Comparison of ENCODE assay signal across 16 cellular contexts in genomic region chr15:74535388-74536084, GRCh38. TPM values are rescaled to one million over a fixed set of nuclear protein-coding genes. Genes with fewer than 3 reads are reported as not detected.
DNase-seq lines count a peak whose midpoint lies in the region; ATAC-seq, FAIRE-seq and TF ChIP-seq lines count a peak whose summit lies in the region.
"Had no signal": no experiment of that assay in that cellular context is flagged by ENCODE, and none has a peak within 500 bp of the region (broad histone marks: within the 10 kb centered on the region; RNA-seq: fewer than 3 reads in every experiment).

No MANE protein-coding gene starts in this region.

- no peak for TF ChIP-seq CTCF in NB4 (IDR thresholded peaks at IDR 0.05; ENCODE audit: low read depth, low read length)
- no peak for TF ChIP-seq CTCF in bronchial epithelial cell (IDR thresholded peaks at IDR 0.05; ENCODE audit: insufficient read depth, low read length, severe bottlenecking)
- TF ChIP-seq CTCF in nephron progenitor cell (IDR thresholded peaks at IDR 0.05) = no peak
- no peak for TF ChIP-seq CTCF in HepG2 (CRISPR knock-in tag; IDR thresholded peaks at IDR 0.05)

- CTCF ChIA-PET in activated CD8-positive, alpha-beta memory T cell treated with anti-CD3 and anti-CD28 coated beads, Interleukin-2, amount 10 ng/mL, durations not matched to agents 7 days and 5 days (lab: Charles Lee) = interaction anchor here (0.8 to 1.6 kb wide), 3 partner anchors 21 to 82 kb away, joined by 3 to 5 read pairs (median 4); no protein-coding TSS in a partner anchor
- CTCF ChIA-PET in HepG2 (lab: Yijun Ruan, JAX; ENCODE audit: low intra/inter-chr PET ratio, low total read pairs) = no interaction called here

- peak; percentile 32 for ATAC-seq in activated CD8-positive, alpha-beta memory T cell treated with anti-CD3 and anti-CD28 coated beads, Interleukin-2, amount 10 ng/mL, durations not matched to agents 7 days and 5 days
- no peak for ATAC-seq in HepG2
- ATAC-seq: body of pancreas, pancreas had no signal

- no peaks in the 10 kb centered on the region for H3K79me2 ChIP-seq in HepG2 (ENCODE audit: insufficient read depth, low read length)

- DNase-seq in activated CD8-positive, alpha-beta memory T cell treated with anti-CD3 and anti-CD28 coated beads, Interleukin-2, amount 10 ng/mL, durations not matched to agents 7 days and 5 days = peak; percentile 44
- DNase-seq in activated CD8-positive, alpha-beta memory T cell treated with anti-CD3 and anti-CD28 coated beads for 24 hours = no peak
- DNase-seq in NB4 (ENCODE audit: low read depth) (peak; percentile 68), bronchial epithelial cell (ENCODE audit: low read depth) (peak; percentile 86), nephron progenitor cell (no peak), HepG2 (ENCODE audit: low spot score) (no peak), occipital lobe (lab: John Stamatoyannopoulos, UW) (no peak), AG08396 (ENCODE audit: low spot score) (no peak)
- DNase-seq: activated CD4-positive, alpha-beta T cell treated with anti-CD3 and anti-CD28 coated beads, Interleukin-2, amount 50 U/mL, for 4 hours; activated gamma-delta T cell treated with Interleukin-2 at 50 U/mL for 16 hours; body of pancreas; NCI-H2029; NCI-H526 treated with DMSO at 0.1 percent for 48 hours; pancreas; T1000 had no signal

- H4K20me1 ChIP-seq in HepG2 (ENCODE audit: insufficient read depth, low read length) = no peaks in the 10 kb centered on the region

- TF ChIP-seq EP300 in HepG2 (IDR thresholded peaks at IDR 0.05; ENCODE audit: low read depth in 2 of 2, low read length in 2 of 2) = no peak
- no peak for TF ChIP-seq EP300 in HepG2 (CRISPR knock-in tag; IDR thresholded peaks at IDR 0.05; ENCODE audit: borderline replicate concordance)

- no peak overlapping the region for H3K27ac ChIP-seq in HepG2 (ENCODE audit: extremely low read length, insufficient read depth, low read length)
- H3K27ac ChIP-seq: body of pancreas, pancreas had no signal

- H3K36me3 Mint-ChIP-seq in activated CD8-positive, alpha-beta memory T cell treated with anti-CD3 and anti-CD28 coated beads, Interleukin-2, amount 10 ng/mL, durations not matched to agents 7 days and 5 days = peaks cover 8% of the 10 kb centered on the region
- no peaks in the 10 kb centered on the region for H3K36me3 Mint-ChIP-seq in nephron progenitor cell (ENCODE audit: low read depth)
- H3K36me3 Mint-ChIP-seq: memory B cell had no signal

- H3K4me3 Mint-ChIP-seq in activated CD8-positive, alpha-beta memory T cell treated with anti-CD3 and anti-CD28 coated beads, Interleukin-2, amount 10 ng/mL, durations not matched to agents 7 days and 5 days = no peak overlapping the region
- no peak overlapping the region for H3K4me3 Mint-ChIP-seq in nephron progenitor cell
- H3K4me3 Mint-ChIP-seq: memory B cell had no signal

- intact Hi-C loops in HepG2 (cut with micrococcal nuclease; ENCODE audit: unreplicated experiment) = no loop called here

- no peak overlapping the region for H3K4me3 ChIP-seq in NB4 (ENCODE audit: low read depth, low read length)
- H3K4me3 ChIP-seq in bronchial epithelial cell (ENCODE audit: low read depth, low read length) = no peak overlapping the region
- H3K4me3 ChIP-seq in HepG2 (replicated peaks in 1 of 3; ENCODE audit: insufficient read depth in 1 of 3, low read depth in 2 of 3, low read length in 3 of 3) = no peak overlapping the region
- H3K4me3 ChIP-seq: body of pancreas, pancreas had no signal

- no peaks in the 10 kb centered on the region for H3K9me3 ChIP-seq in HepG2 (ENCODE audit: low read length)
- H3K9me3 ChIP-seq: body of pancreas, pancreas had no signal

- in situ Hi-C loops in HepG2 (cut with HindIII; ENCODE audit: extremely low pct_ligation_motif_present, low pct_unique_long_range_greater_than_20kb) = no loop called here

- no peak for TF ChIP-seq POLR2A in NB4 (IDR thresholded peaks at IDR 0.05; ENCODE audit: extremely low read depth, insufficient read length)
- TF ChIP-seq POLR2A in HepG2 (IDR thresholded peaks at IDR 0.05; ENCODE audit: insufficient read depth in 1 of 2, low read depth in 2 of 2, low read length in 2 of 2) = no peak

- no TSS peak for BruUV-seq in HepG2 (replicated peaks; lab: Mats Ljungman, UMichigan)

- H3K27me3 ChIP-seq in bronchial epithelial cell (ENCODE audit: control insufficient read depth, insufficient read depth, low read length) = no peaks in the 10 kb centered on the region
- H3K27me3 ChIP-seq in HepG2 (ENCODE audit: control insufficient read depth in 1 of 2, insufficient read depth in 2 of 2, low read length in 2 of 2) = no peaks in the 10 kb centered on the region; a peak in 1 of 5 replicates
- H3K27me3 ChIP-seq: body of pancreas, pancreas had no signal

- no peak for FAIRE-seq in bronchial epithelial cell (lab: Jason Lieb, UNC)
- FAIRE-seq in HepG2 (lab: Jason Lieb, UNC) = no peak
- FAIRE-seq: pancreas had no signal

- H3K9me3 Mint-ChIP-seq in activated CD8-positive, alpha-beta memory T cell treated with anti-CD3 and anti-CD28 coated beads, Interleukin-2, amount 10 ng/mL, durations not matched to agents 7 days and 5 days (ENCODE audit: low read depth) = no peaks in the 10 kb centered on the region
- no peaks in the 10 kb centered on the region for H3K9me3 Mint-ChIP-seq in nephron progenitor cell
- H3K9me3 Mint-ChIP-seq: memory B cell had no signal

- H3K4me2 ChIP-seq in HepG2 (ENCODE audit: low read depth, low read length) = no peak overlapping the region

- H3K36me3 ChIP-seq in bronchial epithelial cell (ENCODE audit: control insufficient read depth, insufficient read depth, low read length) (no peaks in the 10 kb centered on the region), HepG2 (replicated peaks in 1 of 2; ENCODE audit: control insufficient read depth in 1 of 2, insufficient read depth in 2 of 2, low read length in 2 of 2) (no peaks in the 10 kb centered on the region)
- H3K36me3 ChIP-seq: pancreas had no signal

- H3K4me1 Mint-ChIP-seq in activated CD8-positive, alpha-beta memory T cell treated with anti-CD3 and anti-CD28 coated beads, Interleukin-2, amount 10 ng/mL, durations not matched to agents 7 days and 5 days = peaks cover 38% of the 10 kb centered on the region
- peaks cover 31% of the 10 kb centered on the region for H3K4me1 Mint-ChIP-seq in nephron progenitor cell

- no peak for TF ChIP-seq RAD21 in HepG2 (CRISPR knock-in tag; IDR thresholded peaks at IDR 0.05)

- peaks cover 24% of the 10 kb centered on the region for H3K4me1 ChIP-seq in HepG2 (ENCODE audit: insufficient read depth, low read length)

- no peak overlapping the region for H3K9ac ChIP-seq in HepG2 (ENCODE audit: insufficient read depth, low read depth, low read length)

- POLR2A ChIA-PET in HepG2 (lab: Yijun Ruan, JAX) = no interaction called here

- H2AFZ ChIP-seq in HepG2 (ENCODE audit: low read length) = no peak overlapping the region

- WGBS in HepG2 (ENCODE audit: low lambda C conversion rate) = 63% methylated on average over 3 of the region's 3 CpGs

- H3K27me3 Mint-ChIP-seq in activated CD8-positive, alpha-beta memory T cell treated with anti-CD3 and anti-CD28 coated beads, Interleukin-2, amount 10 ng/mL, durations not matched to agents 7 days and 5 days = no peaks in the 10 kb centered on the region
- peaks cover 4% of the 10 kb centered on the region for H3K27me3 Mint-ChIP-seq in nephron progenitor cell (ENCODE audit: low read depth, poor library complexity)
- H3K27me3 Mint-ChIP-seq: memory B cell had no signal

- H3K27ac Mint-ChIP-seq in activated CD8-positive, alpha-beta memory T cell treated with anti-CD3 and anti-CD28 coated beads, Interleukin-2, amount 10 ng/mL, durations not matched to agents 7 days and 5 days = peak overlapping the region; percentile 35
- peak overlapping the region; percentile 65 for H3K27ac Mint-ChIP-seq in nephron progenitor cell
- H3K27ac Mint-ChIP-seq: memory B cell had no signal

TF ChIP-seq in HepG2, 621 proteins besides CTCF, POLR2A, EP300 and RAD21 (continues in another document):
- TF ChIP-seq ZNF263 (CRISPR knock-in tag; IDR thresholded peaks at IDR 0.05) (no peak), ETV6 (CRISPR knock-in tag; conservative IDR thresholded peaks at IDR 0.05) (no peak), MTF1 (CRISPR knock-in tag; IDR thresholded peaks at IDR 0.05) (no peak)

RNA-seq across cellular contexts. Expression of gene ARID3B, which starts 5.5 kb away (rescaled TPM):
- total RNA-seq in activated CD8-positive, alpha-beta memory T cell treated with anti-CD3 and anti-CD28 coated beads, Interleukin-2, amount 10 ng/mL, durations not matched to agents 7 days and 5 days = 10 to 100 TPM; 56.0 to 63.6 TPM
- total RNA-seq in bronchial epithelial cell (3.4 and 4.7 TPM in 2 replicates), HepG2 (2016; rRNA removed; fragmentation: Illumina TruSeq; extraction: Trizol) (5.3 and 7.0 TPM in 2 replicates), occipital lobe (8.3 TPM)
- 1.7 and 2.5 TPM in 2 replicates for total RNA-seq in HepG2 (2016; cell fraction: cytosol; rRNA removed; fragmentation: Illumina TruSeq; extraction: Trizol; ENCODE audit: low read depth)
- 6.0 and 6.5 TPM in 2 replicates for total RNA-seq in HepG2 (2016; cell fraction: insoluble cytoplasmic fraction; rRNA removed; fragmentation: Illumina TruSeq; extraction: Trizol)
- 7.6 and 7.9 TPM in 2 replicates for total RNA-seq in HepG2 (2016; cell fraction: membrane; rRNA removed; fragmentation: Illumina TruSeq; extraction: Trizol)
- total RNA-seq in HepG2 (2016; cell fraction: nucleus; rRNA removed; fragmentation: Illumina TruSeq; extraction: Trizol) = 4.8 and 7.4 TPM in 2 replicates
- 12.8 and 14.9 TPM in 2 replicates for polyA plus RNA-seq in HepG2 (2011; rRNA removed)
- polyA plus RNA-seq in HepG2 (2011; cell fraction: cytosol; rRNA removed) = 9.2 and 10.8 TPM in 2 replicates
- polyA plus RNA-seq in HepG2 (2011; cell fraction: nucleus; rRNA removed) = 15.3 and 17.1 TPM in 2 replicates
- 9.5 and 11.5 TPM in 2 replicates for polyA plus RNA-seq in HepG2 (2012)
- polyA plus RNA-seq in HepG2 (2016; cell fraction: cytosol; fragmentation: Illumina TruSeq; extraction: Trizol; ENCODE audit: low read depth) = 2.9 TPM in 2 replicates
- polyA plus RNA-seq in HepG2 (2016; cell fraction: insoluble cytoplasmic fraction; fragmentation: Illumina TruSeq; extraction: Trizol; ENCODE audit: low read depth) = 9.5 and 11.4 TPM in 2 replicates
- polyA plus RNA-seq in HepG2 (2016; cell fraction: membrane; fragmentation: Illumina TruSeq; extraction: Trizol; ENCODE audit: low read depth) = 8.3 and 9.3 TPM in 2 replicates
- polyA plus RNA-seq in HepG2 (2016; cell fraction: nucleus; fragmentation: Illumina TruSeq; extraction: Trizol; ENCODE audit: insufficient read depth, low read depth) = 13.5 and 14.3 TPM in 2 replicates
- 8.2 and 20.2 TPM in 2 replicates for polyA minus RNA-seq in HepG2 (2011; rRNA and poly(A)+ RNA removed; ENCODE audit: low replicate concordance)
- polyA minus RNA-seq in HepG2 (2011; cell fraction: cytosol; rRNA and poly(A)+ RNA removed) = 11.2 and 12.2 TPM in 2 replicates
- 10.7 and 11.1 TPM in 2 replicates for polyA minus RNA-seq in HepG2 (2011; cell fraction: nucleus; rRNA and poly(A)+ RNA removed)

Comparison
In these comparisons a context has a peak if more than half of its experiments do, and no peak if none do; other contexts are left out.
1. DNase-seq: peak in activated CD8-positive, alpha-beta memory T cell treated with anti-CD3 and anti-CD28 coated beads, Interleukin-2, amount 10 ng/mL, durations not matched to agents 7 days and 5 days (single experiment), NB4 (single experiment) and bronchial epithelial cell (single experiment); none in activated CD8-positive, alpha-beta memory T cell treated with anti-CD3 and anti-CD28 coated beads for 24 hours (single experiment), nephron progenitor cell (single experiment), HepG2 (single experiment), occipital lobe (single experiment) and AG08396 (single experiment).